16 cellular contexts compared by ENCODE assay signal in the genomic region with DNA sequence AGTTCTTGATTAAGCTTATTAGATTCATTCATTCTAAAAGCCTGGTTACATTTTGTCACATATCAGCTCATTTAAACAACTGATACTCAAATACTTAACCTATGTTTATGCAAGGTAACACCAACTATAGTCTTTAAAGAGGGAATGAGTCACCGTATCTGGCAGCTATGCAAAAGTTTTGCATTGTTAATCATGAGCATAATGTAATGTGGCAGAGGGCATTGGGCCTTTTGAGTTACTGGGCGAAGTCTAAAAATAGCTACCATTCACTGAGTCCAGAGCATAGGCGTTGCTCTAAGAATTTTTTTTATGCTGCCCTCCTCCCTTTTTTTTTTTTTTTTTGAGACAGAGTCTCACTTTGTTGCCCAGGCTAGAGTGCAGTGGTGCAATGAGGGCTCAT.
A peak's percentile ranks its signal among the peaks of the same experiment; 100 is the strongest.
DNase-seq lines count a peak whose midpoint lies in the region; ATAC-seq and TF ChIP-seq lines count a peak whose summit lies in the region.
"Had no signal": no experiment of that assay in that cellular context is flagged by ENCODE, and none has a peak within 500 bp of the region (broad histone marks: within the 10 kb centered on the region; RNA-seq: fewer than 3 reads in every experiment).

No MANE protein-coding gene starts in this region.

- H3K9ac ChIP-seq in fibroblast of lung (ENCODE audit: insufficient read depth, low read length), result no peak overlapping the region

- H3K4me3 Mint-ChIP-seq in chondrocyte (ENCODE audit: unreplicated experiment), result no peak overlapping the region
- H3K4me3 Mint-ChIP-seq: activated naive CD8-positive, alpha-beta T cell treated with anti-CD3 and anti-CD28 coated beads, Interleukin-2, amount 10 ng/mL, durations not matched to agents 7 days and 5 days; memory B cell had no signal

- no peaks in the 10 kb centered on the region for H3K4me1 ChIP-seq in fibroblast of lung (ENCODE audit: control insufficient read depth, extremely low read depth, insufficient read depth, low read length)

- no peaks in the 10 kb centered on the region for H3K79me2 ChIP-seq in fibroblast of lung (ENCODE audit: control insufficient read depth, insufficient read depth, low read length)

- H3K27me3 Mint-ChIP-seq in chondrocyte (ENCODE audit: low read depth), result peaks cover 4% of the 10 kb centered on the region
- H3K27me3 Mint-ChIP-seq: activated naive CD8-positive, alpha-beta T cell treated with anti-CD3 and anti-CD28 coated beads, Interleukin-2, amount 10 ng/mL, durations not matched to agents 7 days and 5 days; memory B cell had no signal

- ATAC-seq in SK-N-SH treated with all-trans-retinoic acid at 6 μM for 48 hours, result no peak
- ATAC-seq in HG02623 (IDR thresholded peaks at IDR 0.05; ENCODE audit: unreplicated experiment), result no peak
- ATAC-seq in GM19023 (IDR thresholded peaks at IDR 0.05; ENCODE audit: unreplicated experiment), result no peak
- ATAC-seq: HepG2, Right ventricle myocardium inferior had no signal

- H3K4me2 ChIP-seq in fibroblast of lung (ENCODE audit: extremely low read depth, insufficient read depth, low read length), result no peak overlapping the region

- H2AFZ ChIP-seq in fibroblast of lung (ENCODE audit: low read length), result no peak overlapping the region

- no peak overlapping the region for H3K27ac Mint-ChIP-seq in chondrocyte (ENCODE audit: unreplicated experiment)
- H3K27ac Mint-ChIP-seq: activated naive CD8-positive, alpha-beta T cell treated with anti-CD3 and anti-CD28 coated beads, Interleukin-2, amount 10 ng/mL, durations not matched to agents 7 days and 5 days; memory B cell had no signal

- H3K4me1 Mint-ChIP-seq in chondrocyte (ENCODE audit: low read depth), result no peaks in the 10 kb centered on the region
- H3K4me1 Mint-ChIP-seq: activated naive CD8-positive, alpha-beta T cell treated with anti-CD3 and anti-CD28 coated beads, Interleukin-2, amount 10 ng/mL, durations not matched to agents 7 days and 5 days; memory B cell had no signal

- H3K36me3 Mint-ChIP-seq in chondrocyte (ENCODE audit: low read depth), result no peaks in the 10 kb centered on the region
- H3K36me3 Mint-ChIP-seq: activated naive CD8-positive, alpha-beta T cell treated with anti-CD3 and anti-CD28 coated beads, Interleukin-2, amount 10 ng/mL, durations not matched to agents 7 days and 5 days; memory B cell had no signal

- H3K4me3 ChIP-seq in fibroblast of lung (replicated peaks in 1 of 4; ENCODE audit: control extremely low read depth in 1 of 4, insufficient read depth in 1 of 4, low read depth in 3 of 4, low read length in 4 of 4) (no peak overlapping the region), skeletal muscle cell (ENCODE audit: low read depth, low read length) (no peak overlapping the region)

- no peak overlapping the region for H3K27ac ChIP-seq in fibroblast of lung (ENCODE audit: insufficient read depth, low read length)

- TF ChIP-seq CTCF in fibroblast of lung (conservative IDR thresholded peaks at IDR 0.05 in 1 of 2, IDR thresholded peaks at IDR 0.05 in 1 of 2; ENCODE audit: low read depth in 1 of 2, low read length in 2 of 2), result no peak
- no peak for TF ChIP-seq CTCF in chondrocyte (IDR thresholded peaks at IDR 0.05)

- DNase-seq in HK-2 (ENCODE audit: unreplicated experiment), result peak; percentile 5
- peak; percentile 91 to 93 for DNase-seq in fibroblast of lung (ENCODE audit: low read depth in 2 of 2)
- DNase-seq in skeletal muscle cell (ENCODE audit: low read depth), result peak; percentile 62
- no peak for DNase-seq in chondrocyte (ENCODE audit: low spot score)
- DNase-seq in Kasumi-1 (lab: John Stamatoyannopoulos, UW), result no peak
- DNase-seq: activated naive CD8-positive, alpha-beta T cell treated with anti-CD3 and anti-CD28 coated beads, Interleukin-2, amount 10 ng/mL, durations not matched to agents 7 days and 5 days; Calu3; hypothalamus; NCI-H510A; occipital lobe had no signal

- no peaks in the 10 kb centered on the region for H3K9me3 ChIP-seq in fibroblast of lung (ENCODE audit: control insufficient read depth, insufficient read depth, low read depth, low read length)

- no peaks in the 10 kb centered on the region for H4K20me1 ChIP-seq in fibroblast of lung (ENCODE audit: control insufficient read depth, extremely low read depth, insufficient read depth, low read length)

- no peaks in the 10 kb centered on the region for H3K9me3 Mint-ChIP-seq in chondrocyte (ENCODE audit: low read depth)
- H3K9me3 Mint-ChIP-seq: memory B cell had no signal

- H3K36me3 ChIP-seq in fibroblast of lung (ENCODE audit: control insufficient read depth, insufficient read depth, low read length), result no peaks in the 10 kb centered on the region

- no peaks in the 10 kb centered on the region for H3K27me3 ChIP-seq in fibroblast of lung (ENCODE audit: control insufficient read depth, insufficient read depth, low read length)

TF ChIP-seq in SK-N-SH treated with all-trans-retinoic acid at 6 μM for 48 hours, 23 proteins besides CTCF, POLR2A, EP300 and RAD21:
- TF ChIP-seq ISL1 (CRISPR knock-in tag; IDR thresholded peaks at IDR 0.05) (peak; percentile 51), ZNF70 (CRISPR knock-in tag; IDR thresholded peaks at IDR 0.05) (no peak), ZNF8 (CRISPR knock-in tag; IDR thresholded peaks at IDR 0.05) (no peak)
TF ChIP-seq in SK-N-SH treated with all-trans-retinoic acid at 6 μM for 48 hours: peak in this region for 1.

Comparison
In these comparisons a context has a peak if more than half of its experiments do, and no peak if none do; other contexts are left out.
1. DNase-seq: peak in HK-2 (single experiment), fibroblast of lung (2 of 2) and skeletal muscle cell (single experiment); none in chondrocyte (single experiment) and Kasumi-1 (0 of 2).